Comparison of ENCODE assay signal across 8 cellular contexts in the genomic region with DNA sequence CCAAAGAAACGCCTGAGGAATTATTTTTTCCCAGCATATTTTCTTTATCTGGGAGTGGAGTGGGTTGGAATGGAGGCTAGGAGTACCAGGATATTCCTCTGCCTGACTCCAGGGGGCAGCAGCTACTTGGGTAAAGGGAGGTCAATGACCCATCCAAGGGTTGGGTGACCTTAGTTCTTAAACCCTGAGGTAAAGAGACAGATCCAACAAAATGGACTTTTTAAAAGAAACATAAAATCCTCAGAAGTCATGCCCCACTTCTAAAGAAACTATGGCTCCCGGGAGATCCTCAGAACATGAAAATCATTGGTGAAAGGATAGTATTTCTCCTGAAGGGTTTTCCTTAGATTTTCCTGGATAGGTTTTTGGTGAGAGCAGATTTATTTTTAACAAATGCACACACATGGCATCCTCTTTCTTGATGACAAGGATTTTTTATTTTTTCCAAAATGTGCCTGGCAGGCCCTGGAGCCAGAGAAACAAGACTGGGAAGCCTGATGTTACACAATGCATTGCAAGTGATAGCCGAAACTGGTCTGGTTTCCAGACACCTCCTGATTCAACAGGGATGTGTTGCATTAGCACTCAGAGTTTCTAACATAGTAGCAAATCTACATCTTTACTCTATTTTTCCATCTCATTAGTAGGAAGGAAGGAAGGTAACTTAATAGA.
DNase-seq lines count a peak whose midpoint lies in the region; ATAC-seq and TF ChIP-seq lines count a peak whose summit lies in the region.

No MANE protein-coding gene starts in this region.

- RAD21 ChIA-PET in HCT116 (lab: Charles Lee; ENCODE audit: low non-redundant PET in 1 of 2, low total read pairs in 2 of 2, uncharacterized antibody in 2 of 2, unreplicated experiment in 2 of 2): no interaction called here

- 42% methylated on average over 2 of the region's 3 CpGs for WGBS in mesenchymal stem cell

- POLR2A ChIA-PET in HCT116 (lab: Charles Lee): no interaction called here

- peak; percentile 67 for TF ChIP-seq RAD21 in HCT116 (IDR thresholded peaks at IDR 0.05; ENCODE audit: low read depth)

- H3K4me1 ChIP-seq in HCT116 (ENCODE audit: control insufficient read depth in 1 of 2, insufficient read depth in 2 of 2, low read length in 2 of 2) (no peaks in the 10 kb centered on the region), mesenchymal stem cell (ENCODE audit: control insufficient read depth, insufficient read depth, low read depth, low read length) (no peaks in the 10 kb centered on the region)

- H2BK5ac ChIP-seq in mesenchymal stem cell (ENCODE audit: low read depth, low read length, poor library complexity, severe bottlenecking): no peak overlapping the region

- H2BK15ac ChIP-seq in mesenchymal stem cell (ENCODE audit: low read depth, poor library complexity, severe bottlenecking): no peak overlapping the region

- no peak overlapping the region for H4K91ac ChIP-seq in mesenchymal stem cell (ENCODE audit: low read length)

- H2AK5ac ChIP-seq in mesenchymal stem cell (ENCODE audit: low read length, severe bottlenecking): no peak overlapping the region

- H2AFZ ChIP-seq in HCT116 (ENCODE audit: low read depth, low read length, poor library complexity, severe bottlenecking): no peak overlapping the region
- no peak overlapping the region for H2AFZ ChIP-seq in mesenchymal stem cell (ENCODE audit: low read depth, low read length)

- no peaks in the 10 kb centered on the region for H3K36me3 ChIP-seq in HCT116 (ENCODE audit: control insufficient read depth in 1 of 2, insufficient read depth in 2 of 2, low read length in 2 of 2)
- H3K36me3 ChIP-seq in mesenchymal stem cell (ENCODE audit: control insufficient read depth in 1 of 2, insufficient read depth in 2 of 2, low read depth in 1 of 2, low read length in 2 of 2): no peaks in the 10 kb centered on the region

- H3K4me2 ChIP-seq in HCT116 (ENCODE audit: low read length) (no peak overlapping the region), mesenchymal stem cell (ENCODE audit: low read length, poor library complexity, severe bottlenecking) (no peak overlapping the region)

- ATAC-seq in HCT116 (peak; percentile 86), GM18498 (IDR thresholded peaks at IDR 0.05; ENCODE audit: unreplicated experiment) (no peak), HG02798 (IDR thresholded peaks at IDR 0.05; ENCODE audit: poor library complexity, unreplicated experiment) (no peak)

- no peak overlapping the region for H3K4me3 ChIP-seq in HCT116 (replicated peaks in 1 of 2; ENCODE audit: low read depth in 1 of 2, low read length in 2 of 2)
- no peak overlapping the region for H3K4me3 ChIP-seq in mesenchymal stem cell (ENCODE audit: insufficient read depth in 1 of 2, low read depth in 1 of 2, low read length in 2 of 2)

- H2BK12ac ChIP-seq in mesenchymal stem cell (ENCODE audit: low read length in 2 of 2): no peak overlapping the region

- H3K9ac ChIP-seq in HCT116 (ENCODE audit: low read length) (no peak overlapping the region), mesenchymal stem cell (ENCODE audit: low read length) (peak overlapping the region; percentile 78)

- no peak overlapping the region for H3K14ac ChIP-seq in mesenchymal stem cell (ENCODE audit: low read length in 2 of 2)

- H3K79me1 ChIP-seq in mesenchymal stem cell (replicated peaks; ENCODE audit: low read length, poor library complexity, severe bottlenecking): no peaks in the 10 kb centered on the region

- H3K27ac ChIP-seq in HCT116 (ENCODE audit: low read depth, low read length) (no peak overlapping the region), mesenchymal stem cell (ENCODE audit: low read length, poor library complexity, severe bottlenecking) (no peak overlapping the region)

- no peak overlapping the region for H4K8ac ChIP-seq in mesenchymal stem cell (ENCODE audit: low read length)

- no peaks in the 10 kb centered on the region for H3K79me2 ChIP-seq in HCT116 (ENCODE audit: insufficient read depth, low read length)

- DNase-seq in DMS153 (lab: John Stamatoyannopoulos, UW) (peak; percentile 14), HCT116 (ENCODE audit: low read depth, low spot score) (peak; percentile 6), NCI-H82 treated with DMSO at 0.1 percent for 48 hours (lab: John Stamatoyannopoulos, UW; ENCODE audit: unreplicated experiment) (peak; percentile 59), dermis microvascular lymphatic vessel endothelial cell (ENCODE audit: low read depth in 2 of 2) (peak; percentile 41 to 58), mesenchymal stem cell (peak; percentile 40)
- no peak for DNase-seq in stimulated activated naive CD4-positive, alpha-beta T cell treated with Interleukin-2 at 50 U/mL for 16 hours (lab: John Stamatoyannopoulos, UW)

- no peak overlapping the region for H3K4ac ChIP-seq in mesenchymal stem cell (ENCODE audit: low read depth in 1 of 2, low read length in 2 of 2)

- H3K9me2 ChIP-seq in HCT116 (ENCODE audit: insufficient read depth): no peaks in the 10 kb centered on the region

- peak; percentile 32 to 82 (median 73); a peak in 5 of 6 replicates for TF ChIP-seq CTCF in HCT116 (IDR thresholded peaks at IDR 0.05 in 2 of 3, conservative IDR thresholded peaks at IDR 0.05 in 1 of 3; ENCODE audit: borderline replicate concordance in 1 of 3, insufficient read depth in 1 of 3, low read depth in 2 of 3, low read length in 2 of 3)

- CTCF ChIA-PET in HCT116 (lab: Charles Lee): no interaction called here

- no peak overlapping the region for H2BK120ac ChIP-seq in mesenchymal stem cell (ENCODE audit: low read depth, low read length)

- no peak overlapping the region for H3K23ac ChIP-seq in mesenchymal stem cell (ENCODE audit: low read length in 2 of 2)

- BruUV-seq in HCT116 (replicated peaks; lab: Mats Ljungman, UMichigan): no TSS peak

- H4K20me1 ChIP-seq in HCT116 (ENCODE audit: insufficient read depth): no peaks in the 10 kb centered on the region

- intact Hi-C loops in HCT116 (cut with micrococcal nuclease): loop anchor here (1.0 to 10.0 kb wide), 2 partner anchors 528 to 1430 kb away; no protein-coding TSS in a partner anchor

- TF ChIP-seq POLR2A in HCT116 (IDR thresholded peaks at IDR 0.05; ENCODE audit: borderline replicate concordance, extremely low read depth, insufficient read depth, insufficient read length): no peak

- H3K27me3 ChIP-seq in HCT116 (ENCODE audit: insufficient read depth, low read length): peaks cover 4% of the 10 kb centered on the region; the same call in 1 of the 2 replicates
- peaks cover 0 to 8% of the 10 kb centered on the region in 2 experiments for H3K27me3 ChIP-seq in mesenchymal stem cell (ENCODE audit: control insufficient read depth in 1 of 2, insufficient read depth in 1 of 2, low read length in 2 of 2)

- no peak overlapping the region for H3K18ac ChIP-seq in mesenchymal stem cell (ENCODE audit: low read depth in 1 of 2, low read length in 2 of 2)

- no peaks in the 10 kb centered on the region for H3K9me3 ChIP-seq in HCT116 (ENCODE audit: control insufficient read depth in 1 of 2, insufficient read depth in 1 of 2, low read depth in 1 of 2, low read length in 2 of 2)
- H3K9me3 ChIP-seq in mesenchymal stem cell (ENCODE audit: control insufficient read depth, low read length): no peaks in the 10 kb centered on the region

TF ChIP-seq in HCT116, 20 proteins besides CTCF, POLR2A, EP300 and RAD21:
- no peak for TF ChIP-seq SIN3A (IDR thresholded peaks at IDR 0.05; ENCODE audit: low read depth)
- no peak for TF ChIP-seq EZH2 (IDR thresholded peaks at IDR 0.05)
- no peak for TF ChIP-seq SRF (IDR thresholded peaks at IDR 0.05; ENCODE audit: low read depth)
- no peak for TF ChIP-seq EGR1 (IDR thresholded peaks at IDR 0.05; ENCODE audit: low read depth)
- no peak for TF ChIP-seq POLR2AphosphoS5 (IDR thresholded peaks at IDR 0.05; ENCODE audit: low read depth, low read length)
- no peak for TF ChIP-seq ELF1 (IDR thresholded peaks at IDR 0.05; ENCODE audit: borderline replicate concordance, low read depth)
- TF ChIP-seq EZH2phosphoT487 (IDR thresholded peaks at IDR 0.05; ENCODE audit: borderline replicate concordance): no peak
